1 cellular context compared by ENCODE assay signal in genomic region chr11:111236355-111236754, GRCh38.
TF ChIP-seq lines count a peak whose summit lies in the region.

No MANE protein-coding gene starts in this region.

TF ChIP-seq in SK-N-SH, 30 proteins besides CTCF, POLR2A, EP300 and RAD21 (continued from another document):
- TF ChIP-seq, protein P1, sequence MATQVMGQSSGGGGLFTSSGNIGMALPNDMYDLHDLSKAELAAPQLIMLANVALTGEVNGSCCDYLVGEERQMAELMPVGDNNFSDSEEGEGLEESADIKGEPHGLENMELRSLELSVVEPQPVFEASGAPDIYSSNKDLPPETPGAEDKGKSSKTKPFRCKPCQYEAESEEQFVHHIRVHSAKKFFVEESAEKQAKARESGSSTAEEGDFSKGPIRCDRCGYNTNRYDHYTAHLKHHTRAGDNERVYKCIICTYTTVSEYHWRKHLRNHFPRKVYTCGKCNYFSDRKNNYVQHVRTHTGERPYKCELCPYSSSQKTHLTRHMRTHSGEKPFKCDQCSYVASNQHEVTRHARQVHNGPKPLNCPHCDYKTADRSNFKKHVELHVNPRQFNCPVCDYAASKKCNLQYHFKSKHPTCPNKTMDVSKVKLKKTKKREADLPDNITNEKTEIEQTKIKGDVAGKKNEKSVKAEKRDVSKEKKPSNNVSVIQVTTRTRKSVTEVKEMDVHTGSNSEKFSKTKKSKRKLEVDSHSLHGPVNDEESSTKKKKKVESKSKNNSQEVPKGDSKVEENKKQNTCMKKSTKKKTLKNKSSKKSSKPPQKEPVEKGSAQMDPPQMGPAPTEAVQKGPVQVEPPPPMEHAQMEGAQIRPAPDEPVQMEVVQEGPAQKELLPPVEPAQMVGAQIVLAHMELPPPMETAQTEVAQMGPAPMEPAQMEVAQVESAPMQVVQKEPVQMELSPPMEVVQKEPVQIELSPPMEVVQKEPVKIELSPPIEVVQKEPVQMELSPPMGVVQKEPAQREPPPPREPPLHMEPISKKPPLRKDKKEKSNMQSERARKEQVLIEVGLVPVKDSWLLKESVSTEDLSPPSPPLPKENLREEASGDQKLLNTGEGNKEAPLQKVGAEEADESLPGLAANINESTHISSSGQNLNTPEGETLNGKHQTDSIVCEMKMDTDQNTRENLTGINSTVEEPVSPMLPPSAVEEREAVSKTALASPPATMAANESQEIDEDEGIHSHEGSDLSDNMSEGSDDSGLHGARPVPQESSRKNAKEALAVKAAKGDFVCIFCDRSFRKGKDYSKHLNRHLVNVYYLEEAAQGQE (IDR thresholded peaks at IDR 0.05; ENCODE audit: low read depth, low read length), result no peak
- TF ChIP-seq JUND (IDR thresholded peaks at IDR 0.05) (no peak), TCF12 (IDR thresholded peaks at IDR 0.05) (no peak)
